8 cellular contexts compared by ENCODE assay signal in the genomic region with DNA sequence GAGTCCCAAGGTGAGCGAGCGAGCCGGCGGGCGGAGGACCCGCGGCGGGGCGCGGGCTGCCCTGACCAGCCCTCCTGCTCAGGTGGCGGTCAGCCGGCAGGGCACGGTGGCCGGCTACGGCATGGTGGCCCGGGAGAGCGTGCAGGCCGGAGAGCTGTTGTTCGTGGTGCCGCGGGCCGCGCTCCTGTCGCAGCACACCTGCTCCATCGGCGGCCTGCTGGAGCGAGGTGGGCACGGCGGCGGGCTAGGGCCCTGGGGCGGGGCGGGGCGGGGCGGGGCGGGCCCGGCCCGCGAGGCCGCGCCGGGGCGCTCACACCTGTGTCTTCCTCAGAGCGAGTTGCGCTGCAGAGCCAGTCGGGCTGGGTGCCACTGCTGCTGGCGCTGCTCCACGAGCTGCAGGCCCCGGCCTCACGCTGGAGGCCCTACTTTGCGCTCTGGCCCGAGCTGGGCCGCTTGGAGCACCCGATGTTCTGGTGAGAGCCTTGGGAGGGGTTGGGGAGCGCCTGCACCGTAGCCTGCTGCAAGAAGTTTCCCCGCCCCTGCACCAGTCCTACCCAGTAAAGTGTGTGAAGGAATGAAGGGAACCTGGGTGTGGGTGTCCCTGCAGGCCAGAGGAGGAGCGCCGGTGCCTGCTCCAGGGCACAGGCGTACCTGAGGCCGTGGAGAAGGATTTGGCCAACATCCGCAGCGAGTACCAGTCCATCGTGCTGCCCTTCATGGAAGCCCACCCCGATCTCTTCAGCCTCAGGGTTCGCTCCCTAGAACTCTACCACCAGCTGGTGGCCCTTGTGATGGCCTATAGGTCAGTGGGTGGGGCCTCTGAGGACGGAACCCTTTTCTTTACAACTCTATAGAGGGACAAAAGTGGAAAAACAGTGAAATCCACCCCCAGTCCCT. TPM values are rescaled to one million over a fixed set of nuclear protein-coding genes. Genes with fewer than 3 reads are reported as not detected.
DNase-seq lines count a peak whose midpoint lies in the region; ATAC-seq and TF ChIP-seq lines count a peak whose summit lies in the region.

No MANE protein-coding gene starts in this region.

- intact Hi-C loops in mucosa of descending colon (cut with DNase I, micrococcal nuclease) = no loop called here

- H3K36me3 ChIP-seq in DOHH2 (ENCODE audit: control insufficient read depth, low read length) = peaks cover 74% of the 10 kb centered on the region
- H3K36me3 ChIP-seq in effector memory CD4-positive, alpha-beta T cell (ENCODE audit: control insufficient read depth, insufficient read depth, low read length) = peaks cover 25% of the 10 kb centered on the region
- peaks cover 15% of the 10 kb centered on the region for H3K36me3 ChIP-seq in mucosa of descending colon (ENCODE audit: low read depth)
- peaks cover 3 to 38% (median 19%) of the 10 kb centered on the region in 3 donors for H3K36me3 ChIP-seq in tibial nerve

- no peak for TF ChIP-seq POLR2A in tibial nerve (IDR thresholded peaks at IDR 0.05)

- H3K4me1 ChIP-seq in DOHH2 (ENCODE audit: control insufficient read depth, low read length) = peaks cover 49% of the 10 kb centered on the region
- H3K4me1 ChIP-seq in effector memory CD4-positive, alpha-beta T cell (ENCODE audit: control insufficient read depth, insufficient read depth, low read length, poor library complexity, severe bottlenecking) = peaks cover 5% of the 10 kb centered on the region
- peaks cover 19% of the 10 kb centered on the region for H3K4me1 ChIP-seq in mucosa of descending colon (ENCODE audit: low read depth)
- peaks cover 0 to 26% (median 6%) of the 10 kb centered on the region in 4 donors for H3K4me1 ChIP-seq in tibial nerve

- peak; percentile 49 to 53 for DNase-seq in HL-60 (ENCODE audit: low read depth in 1 of 2, low spot score in 1 of 2)
- DNase-seq in effector memory CD4-positive, alpha-beta T cell = peak; percentile 17 to 29 (median 25)
- DNase-seq in mucosa of descending colon = peak; percentile 67 to 84 (median 80)
- no peak for DNase-seq in tibial nerve (ENCODE audit: low spot score in 2 of 2)
- no peak for DNase-seq in NCI-H2029 (lab: John Stamatoyannopoulos, UW)

- no peak for TF ChIP-seq EP300 in tibial nerve (IDR thresholded peaks at IDR 0.05)

- peak overlapping the region; percentile 97 for H3K4me3 ChIP-seq in DOHH2 (ENCODE audit: low read length)
- H3K4me3 ChIP-seq in HL-60 (replicated peaks; ENCODE audit: insufficient read depth, low read length) = peak overlapping the region; percentile 91
- H3K4me3 ChIP-seq in WI38 (ENCODE audit: low read depth, low read length) = peak overlapping the region; percentile 53
- peak overlapping the region; percentile 95 for H3K4me3 ChIP-seq in effector memory CD4-positive, alpha-beta T cell (ENCODE audit: insufficient read depth, low read depth, low read length, poor library complexity, severe bottlenecking)
- peak overlapping the region; percentile 56 for H3K4me3 ChIP-seq in mucosa of descending colon
- peak overlapping the region; percentile 83 to 95 (median 88) for H3K4me3 ChIP-seq in tibial nerve

- ATAC-seq in GM21367 (IDR thresholded peaks at IDR 0.05; ENCODE audit: unreplicated experiment) (peak; percentile 35), mucosa of descending colon (peak; percentile 84)

- peaks cover 67% of the 10 kb centered on the region for H3K79me2 ChIP-seq in DOHH2 (ENCODE audit: control insufficient read depth, low read length)

- H3K9me2 ChIP-seq in DOHH2 (replicated peaks; ENCODE audit: control insufficient read depth, low read length) = no peaks in the 10 kb centered on the region

- TF ChIP-seq CTCF in DOHH2 (IDR thresholded peaks at IDR 0.05; ENCODE audit: low read depth, low read length, poor library complexity, severe bottlenecking) = no peak
- TF ChIP-seq CTCF in HL-60 (IDR thresholded peaks at IDR 0.05; ENCODE audit: insufficient read depth, low read length) = no peak
- TF ChIP-seq CTCF in WI38 (IDR thresholded peaks at IDR 0.05; ENCODE audit: low read depth, low read length) = no peak
- TF ChIP-seq CTCF in mucosa of descending colon (IDR thresholded peaks at IDR 0.05) = no peak
- peak in 1 of 5 experiments; percentile 0 for TF ChIP-seq CTCF in tibial nerve (IDR thresholded peaks at IDR 0.05)

- peak overlapping the region; percentile 95 for H3K4me2 ChIP-seq in DOHH2 (ENCODE audit: low read length)

- WGBS in tibial nerve, 2 donors = 55 to 57% methylated on average over 15 of the region's 66 CpGs

- no peaks in the 10 kb centered on the region for H3K27me3 ChIP-seq in DOHH2 (ENCODE audit: control insufficient read depth, low read length)
- no peaks in the 10 kb centered on the region for H3K27me3 ChIP-seq in HL-60 (ENCODE audit: insufficient read depth, poor library complexity, severe bottlenecking)
- no peaks in the 10 kb centered on the region for H3K27me3 ChIP-seq in effector memory CD4-positive, alpha-beta T cell (replicated peaks; ENCODE audit: control insufficient read depth, insufficient read depth, low read length, poor library complexity, severe bottlenecking)
- no peaks in the 10 kb centered on the region for H3K27me3 ChIP-seq in tibial nerve

- H3K9me3 ChIP-seq in DOHH2 (ENCODE audit: control insufficient read depth, insufficient read depth, low read length) (no peaks in the 10 kb centered on the region), mucosa of descending colon (no peaks in the 10 kb centered on the region), tibial nerve (no peaks in the 10 kb centered on the region)
- no peaks in the 10 kb centered on the region for H3K9me3 ChIP-seq in effector memory CD4-positive, alpha-beta T cell (ENCODE audit: control insufficient read depth, low read length)

- H3F3A ChIP-seq in DOHH2 (ENCODE audit: control insufficient read depth, insufficient read depth) = peaks cover 47% of the 10 kb centered on the region

- H3K27ac ChIP-seq in DOHH2 (ENCODE audit: low read depth, low read length) (peak overlapping the region; percentile 62), HL-60 (replicated peaks) (peak overlapping the region; percentile 81), tibial nerve (peak overlapping the region in 3 of 4 donors; percentile 63 to 82 (median 81))
- peak overlapping the region; percentile 71 for H3K27ac ChIP-seq in effector memory CD4-positive, alpha-beta T cell (ENCODE audit: insufficient read depth, low read length, poor library complexity, severe bottlenecking)

- H4K20me1 ChIP-seq in DOHH2 (ENCODE audit: control insufficient read depth, insufficient read depth, low read depth, low read length) = peaks cover 15% of the 10 kb centered on the region

RNA-seq across cellular contexts. Expression of a gene that starts 0.8 kb away (rescaled TPM):
- total RNA-seq in mucosa of descending colon (10 to 100 TPM; 12.8 to 17.5 (median 14.2) TPM), tibial nerve (10 to 100 TPM; 41.0 to 82.5 (median 45.2) TPM)

RNA-seq across cellular contexts. Expression of a gene that starts 16.2 kb away (rescaled TPM):
- total RNA-seq in mucosa of descending colon (10 to 100 TPM in 1 of 3 donors, 1 to 10 TPM in 2; 3.0 to 15.8 (median 3.6) TPM), tibial nerve (10 to 100 TPM in 1 of 4 donors, 1 to 10 TPM in 3; 3.9 to 12.6 (median 5.9) TPM)

Comparison
In these comparisons a context has a peak if more than half of its experiments do, and no peak if none do; other contexts are left out.
1. DNase-seq: peak in HL-60 (2 of 2), effector memory CD4-positive, alpha-beta T cell (3 of 3) and mucosa of descending colon (3 of 3); none in tibial nerve (0 of 2) and NCI-H2029 (single experiment).
2. Peak in every context shown above with its lines, with median percentiles within 50 percentile points of each other: H3K27ac ChIP-seq and H3K4me3 ChIP-seq.